In genomic region chr2:98985905-98986666, GRCh38 we compare ENCODE assay signal across 29 cellular contexts. TPM values are rescaled to one million over a fixed set of nuclear protein-coding genes. Genes with fewer than 3 reads are reported as not detected.
DNase-seq lines count a peak whose midpoint lies in the region; ATAC-seq and TF ChIP-seq lines count a peak whose summit lies in the region.
"Had no signal": no experiment of that assay in that cellular context is flagged by ENCODE, and none has a peak within 500 bp of the region (broad histone marks: within the 10 kb centered on the region; RNA-seq: fewer than 3 reads in every experiment).

No MANE protein-coding gene starts in this region.

- H3K4me1 Mint-ChIP-seq in activated T-helper 17 cell treated with anti-CD3 and anti-CD28 coated beads, Interleukin-2, amount 50 U/mL, for 72 hours, result no peaks in the 10 kb centered on the region
- H3K4me1 Mint-ChIP-seq in stimulated activated effector memory CD8-positive, alpha-beta T cell treated with anti-CD3 and anti-CD28 coated beads, Interleukin-12 subunit alpha, Interleukin-12 subunit beta, amount 100 ng/mL, for 72 hours, result no peaks in the 10 kb centered on the region
- H3K4me1 Mint-ChIP-seq: mesothelial cell of epicardium, nephron had no signal

- intact Hi-C loops in transverse colon (cut with DNase I; ENCODE audit: low total_unique reads), result no loop called here

- DNase-seq in SKM-1 treated with dmso at 0.1 percent for 144 hours (lab: John Stamatoyannopoulos, UW; ENCODE audit: unreplicated experiment) (peak; percentile 61), SKM-1 (lab: John Stamatoyannopoulos, UW; ENCODE audit: unreplicated experiment) (no peak), NCI-H69 (lab: John Stamatoyannopoulos, UW) (peak; percentile 1), GM19238 (ENCODE audit: insufficient read length, low spot score) (no peak), DMS153 treated with DMSO at 0.1 percent for 48 hours (lab: John Stamatoyannopoulos, UW; ENCODE audit: unreplicated experiment) (no peak), transverse colon (no peak)
- DNase-seq in stimulated activated effector memory CD8-positive, alpha-beta T cell treated with anti-CD3 and anti-CD28 coated beads, Interleukin-12 subunit alpha, Interleukin-12 subunit beta, amount 100 ng/mL, for 72 hours (ENCODE audit: low spot score in 2 of 2), result no peak
- DNase-seq: activated CD4-positive, alpha-beta T cell treated with anti-CD3 and anti-CD28 coated beads for 48 hours; activated CD8-positive, alpha-beta memory T cell treated with anti-CD3 and anti-CD28 coated beads, Interleukin-2, amount 50 U/mL, for 4 hours; activated gamma-delta T cell treated with Interleukin-2 at 50 U/mL for 16 hours; adrenal gland; Calu3; erythroblast; left cardiac atrium; NCI-H1092; NCI-H2107; posterior cingulate gyrus; stimulated activated CD4-positive, alpha-beta T cell treated with anti-CD3 and anti-CD28 coated beads, Interleukin-2, amount 100 ng/mL, for 24 hours; stomach had no signal

- no peak overlapping the region for H3K4me3 ChIP-seq in transverse colon
- H3K4me3 ChIP-seq: adrenal gland, cardiac muscle cell, gastroesophageal sphincter, HAP-1, stomach had no signal

- TF ChIP-seq CTCF in transverse colon (IDR thresholded peaks at IDR 0.05), result no peak

- in situ Hi-C loops in transverse colon (cut with MboI; ENCODE audit: low pct_ligation_motif_present in 1 of 4, low pct_unique_long_range_greater_than_20kb in 1 of 4, low sequenced_read_pairs in 3 of 4), result no loop called here

- 63 to 66% methylated on average over 2 of the region's 2 CpGs for WGBS in transverse colon (ENCODE audit: low coverage in 1 of 2), 2 donors

- H3K4me3 Mint-ChIP-seq in activated T-helper 17 cell treated with anti-CD3 and anti-CD28 coated beads, Interleukin-2, amount 50 U/mL, for 72 hours, result no peak overlapping the region
- no peak overlapping the region for H3K4me3 Mint-ChIP-seq in stimulated activated effector memory CD8-positive, alpha-beta T cell treated with anti-CD3 and anti-CD28 coated beads, Interleukin-12 subunit alpha, Interleukin-12 subunit beta, amount 100 ng/mL, for 72 hours
- H3K4me3 Mint-ChIP-seq: dendritic cell treated with granulocyte-macrophage colony-stimulating factor and Interleukin-4, amounts not matched to agents 40 ng/mL and 50 ng/mL, for 4 days; mesothelial cell of epicardium; nephron; type B pancreatic cell had no signal

- H3K36me3 ChIP-seq in transverse colon, result no peaks in the 10 kb centered on the region
- H3K36me3 ChIP-seq: adrenal gland, cardiac muscle cell, gastroesophageal sphincter, HAP-1, stomach had no signal

- H3K27ac Mint-ChIP-seq in activated T-helper 17 cell treated with anti-CD3 and anti-CD28 coated beads, Interleukin-2, amount 50 U/mL, for 72 hours, result no peak overlapping the region
- no peak overlapping the region for H3K27ac Mint-ChIP-seq in stimulated activated effector memory CD8-positive, alpha-beta T cell treated with anti-CD3 and anti-CD28 coated beads, Interleukin-12 subunit alpha, Interleukin-12 subunit beta, amount 100 ng/mL, for 72 hours
- H3K27ac Mint-ChIP-seq: dendritic cell treated with granulocyte-macrophage colony-stimulating factor and Interleukin-4, amounts not matched to agents 40 ng/mL and 50 ng/mL, for 4 days; mesothelial cell of epicardium; nephron; type B pancreatic cell had no signal

- no peak for TF ChIP-seq POLR2A in transverse colon (IDR thresholded peaks at IDR 0.05)

- no peaks in the 10 kb centered on the region for H3K27me3 Mint-ChIP-seq in activated T-helper 17 cell treated with anti-CD3 and anti-CD28 coated beads, Interleukin-2, amount 50 U/mL, for 72 hours

- peak; percentile 37 for ATAC-seq in activated T-helper 17 cell treated with anti-CD3 and anti-CD28 coated beads, Interleukin-2, amount 50 U/mL, for 72 hours (replicated peaks)
- peak; percentile 54 for ATAC-seq in stimulated activated effector memory CD8-positive, alpha-beta T cell treated with anti-CD3 and anti-CD28 coated beads, Interleukin-12 subunit alpha, Interleukin-12 subunit beta, amount 100 ng/mL, for 72 hours
- ATAC-seq: gastroesophageal sphincter, left cardiac atrium, SK-N-SH treated with all-trans-retinoic acid at 6 μM for 48 hours had no signal

- H3K36me3 Mint-ChIP-seq in activated T-helper 17 cell treated with anti-CD3 and anti-CD28 coated beads, Interleukin-2, amount 50 U/mL, for 72 hours (ENCODE audit: low read depth), result no peaks in the 10 kb centered on the region
- H3K36me3 Mint-ChIP-seq in stimulated activated effector memory CD8-positive, alpha-beta T cell treated with anti-CD3 and anti-CD28 coated beads, Interleukin-12 subunit alpha, Interleukin-12 subunit beta, amount 100 ng/mL, for 72 hours, result no peaks in the 10 kb centered on the region
- H3K36me3 Mint-ChIP-seq: mesothelial cell of epicardium, type B pancreatic cell had no signal

- H3K27ac ChIP-seq in transverse colon, result no peak overlapping the region
- H3K27ac ChIP-seq: adrenal gland, cardiac muscle cell, gastroesophageal sphincter, stomach had no signal

- TF ChIP-seq EP300 in transverse colon (IDR thresholded peaks at IDR 0.05; ENCODE audit: low read depth), result no peak

- H3K9me3 Mint-ChIP-seq in activated T-helper 17 cell treated with anti-CD3 and anti-CD28 coated beads, Interleukin-2, amount 50 U/mL, for 72 hours, result no peaks in the 10 kb centered on the region
- no peaks in the 10 kb centered on the region for H3K9me3 Mint-ChIP-seq in stimulated activated effector memory CD8-positive, alpha-beta T cell treated with anti-CD3 and anti-CD28 coated beads, Interleukin-12 subunit alpha, Interleukin-12 subunit beta, amount 100 ng/mL, for 72 hours
- H3K9me3 Mint-ChIP-seq: type B pancreatic cell had no signal

- H3K9me3 ChIP-seq in transverse colon, result no peaks in the 10 kb centered on the region
- H3K9me3 ChIP-seq: adrenal gland, HAP-1, stomach had no signal

- no peaks in the 10 kb centered on the region for H3K4me1 ChIP-seq in transverse colon
- H3K4me1 ChIP-seq: adrenal gland, gastroesophageal sphincter, HAP-1, stomach had no signal

- H3K27me3 ChIP-seq in transverse colon, result no peaks in the 10 kb centered on the region
- H3K27me3 ChIP-seq: adrenal gland, cardiac muscle cell, gastroesophageal sphincter, stomach had no signal

RNA-seq across cellular contexts. Expression of gene CRACDL, which starts 50.1 kb away (rescaled TPM):
- total RNA-seq in activated T-helper 17 cell treated with anti-CD3 and anti-CD28 coated beads, Interleukin-2, amount 50 U/mL, for 72 hours, result under 1 TPM; 0.13 to 0.16 TPM
- total RNA-seq in transverse colon, result 10 to 100 TPM; 15.1 to 21.3 (median 16.9) TPM
- total RNA-seq: RPMI7951 had no signal

Comparison
In these comparisons a context has a peak if more than half of its experiments do, and no peak if none do; other contexts are left out.
1. DNase-seq: peak in SKM-1 treated with dmso at 0.1 percent for 144 hours (single experiment) and NCI-H69 (single experiment); none in SKM-1 (single experiment), stimulated activated effector memory CD8-positive, alpha-beta T cell treated with anti-CD3 and anti-CD28 coated beads, Interleukin-12 subunit alpha, Interleukin-12 subunit beta, amount 100 ng/mL, for 72 hours (0 of 2), GM19238 (single experiment), DMS153 treated with DMSO at 0.1 percent for 48 hours (single experiment) and transverse colon (single experiment).
2. RNA of gene CRACDL, which starts 50.1 kb away (total RNA-seq): 15.1 to 21.3 TPM in transverse colon; 0.13 to 0.16 TPM in activated T-helper 17 cell treated with anti-CD3 and anti-CD28 coated beads, Interleukin-2, amount 50 U/mL, for 72 hours; every median in the first group is over 10 times any median in the second.